In genomic region chr4:94451669-94452475, GRCh38 we compare ENCODE assay signal across 8 cellular contexts. TPM values are rescaled to one million over a fixed set of nuclear protein-coding genes. Genes with fewer than 3 reads are reported as not detected.
DNase-seq lines count a peak whose midpoint lies in the region; ATAC-seq and TF ChIP-seq lines count a peak whose summit lies in the region.

A gene with protein sequence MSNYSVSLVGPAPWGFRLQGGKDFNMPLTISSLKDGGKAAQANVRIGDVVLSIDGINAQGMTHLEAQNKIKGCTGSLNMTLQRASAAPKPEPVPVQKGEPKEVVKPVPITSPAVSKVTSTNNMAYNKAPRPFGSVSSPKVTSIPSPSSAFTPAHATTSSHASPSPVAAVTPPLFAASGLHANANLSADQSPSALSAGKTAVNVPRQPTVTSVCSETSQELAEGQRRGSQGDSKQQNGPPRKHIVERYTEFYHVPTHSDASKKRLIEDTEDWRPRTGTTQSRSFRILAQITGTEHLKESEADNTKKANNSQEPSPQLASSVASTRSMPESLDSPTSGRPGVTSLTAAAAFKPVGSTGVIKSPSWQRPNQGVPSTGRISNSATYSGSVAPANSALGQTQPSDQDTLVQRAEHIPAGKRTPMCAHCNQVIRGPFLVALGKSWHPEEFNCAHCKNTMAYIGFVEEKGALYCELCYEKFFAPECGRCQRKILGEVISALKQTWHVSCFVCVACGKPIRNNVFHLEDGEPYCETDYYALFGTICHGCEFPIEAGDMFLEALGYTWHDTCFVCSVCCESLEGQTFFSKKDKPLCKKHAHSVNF (plus strand): TSS chr4:94451942. CDS start chr4:94455289, 3,347 bp downstream.

- peaks cover 16% of the 10 kb centered on the region for H3K36me3 ChIP-seq in cardiac muscle cell

- H3K4me1 ChIP-seq in cardiac muscle cell (ENCODE audit: low read depth) = peaks cover 23% of the 10 kb centered on the region

- H3K4me3 ChIP-seq in GM12864 (ENCODE audit: low read depth, low read length) = peak within 1 kb of the TSS; percentile 100
- H3K4me3 ChIP-seq in cardiac muscle cell = peak within 1 kb of the TSS; percentile 94

- H3K27ac Mint-ChIP-seq in activated naive CD8-positive, alpha-beta T cell treated with anti-CD3 and anti-CD28 coated beads, Interleukin-2, amount 50 U/mL, for 24 hours = peak within 1 kb of the TSS; percentile 79
- H3K27ac Mint-ChIP-seq in type B pancreatic cell = peak within 1 kb of the TSS; percentile 76

- H3K4me3 Mint-ChIP-seq in activated naive CD8-positive, alpha-beta T cell treated with anti-CD3 and anti-CD28 coated beads, Interleukin-2, amount 50 U/mL, for 24 hours = peak within 1 kb of the TSS; percentile 83
- peak within 1 kb of the TSS; percentile 90 for H3K4me3 Mint-ChIP-seq in type B pancreatic cell

- H3K27me3 ChIP-seq in cardiac muscle cell = no peaks in the 10 kb centered on the region

- peaks cover 16% of the 10 kb centered on the region for H3K4me1 Mint-ChIP-seq in activated naive CD8-positive, alpha-beta T cell treated with anti-CD3 and anti-CD28 coated beads, Interleukin-2, amount 50 U/mL, for 24 hours
- peaks cover 42% of the 10 kb centered on the region for H3K4me1 Mint-ChIP-seq in type B pancreatic cell (ENCODE audit: unreplicated experiment)

- H3K27me3 Mint-ChIP-seq in activated naive CD8-positive, alpha-beta T cell treated with anti-CD3 and anti-CD28 coated beads, Interleukin-2, amount 50 U/mL, for 24 hours = peaks cover 16% of the 10 kb centered on the region
- H3K27me3 Mint-ChIP-seq in type B pancreatic cell = peaks cover 12% of the 10 kb centered on the region

- ATAC-seq in HG02588 (IDR thresholded peaks at IDR 0.05; ENCODE audit: unreplicated experiment) = peak; percentile 92
- ATAC-seq in activated naive CD8-positive, alpha-beta T cell treated with anti-CD3 and anti-CD28 coated beads, Interleukin-2, amount 50 U/mL, for 24 hours = peak; percentile 98

- peak within 1 kb of the TSS; percentile 99 for H3K27ac ChIP-seq in cardiac muscle cell

- no peaks in the 10 kb centered on the region for H3K9me3 Mint-ChIP-seq in activated naive CD8-positive, alpha-beta T cell treated with anti-CD3 and anti-CD28 coated beads, Interleukin-2, amount 50 U/mL, for 24 hours
- H3K9me3 Mint-ChIP-seq in type B pancreatic cell = no peaks in the 10 kb centered on the region

- no peaks in the 10 kb centered on the region for H3K9me3 ChIP-seq in cardiac muscle cell (ENCODE audit: low read depth)

- peaks cover 6% of the 10 kb centered on the region for H3K36me3 Mint-ChIP-seq in activated naive CD8-positive, alpha-beta T cell treated with anti-CD3 and anti-CD28 coated beads, Interleukin-2, amount 50 U/mL, for 24 hours (ENCODE audit: low read depth)
- peaks cover 10% of the 10 kb centered on the region for H3K36me3 Mint-ChIP-seq in type B pancreatic cell

- TF ChIP-seq CTCF in GM12864 (IDR thresholded peaks at IDR 0.05; ENCODE audit: low read depth, low read length, missing control alignments) (no peak), cardiac muscle cell (IDR thresholded peaks at IDR 0.05; ENCODE audit: low read depth, low read length) (no peak), type B pancreatic cell (conservative IDR thresholded peaks at IDR 0.05) (peak; percentile 33)

- peak; percentile 72 for DNase-seq in GM12864 (ENCODE audit: low read depth)
- DNase-seq in NCI-H1048 (lab: John Stamatoyannopoulos, UW) = peak; percentile 71
- DNase-seq in SW480 (ENCODE audit: low spot score) = peak; percentile 84
- DNase-seq in activated naive CD8-positive, alpha-beta T cell treated with anti-CD3 and anti-CD28 coated beads, Interleukin-2, amount 50 U/mL, for 24 hours = peak; percentile 89
- DNase-seq in cardiac muscle cell (ENCODE audit: low read depth in 1 of 2, low spot score in 1 of 2) = peak; percentile 95 to 96
- peak; percentile 90 for DNase-seq in pons (ENCODE audit: low spot score)
- peak; percentile 94 for DNase-seq in type B pancreatic cell (ENCODE audit: extremely low spot score, unreplicated experiment)

RNA-seq across cellular contexts. Expression of the gene that starts here (rescaled TPM):
- total RNA-seq in cardiac muscle cell (426 and 434 TPM in 2 replicates), type B pancreatic cell (ENCODE audit: low replicate concordance) (76.7 and 118 TPM in 2 replicates)
- 446 and 541 TPM in 2 replicates for polyA plus RNA-seq in cardiac muscle cell

Comparison
In these comparisons a context has a peak if more than half of its experiments do, and no peak if none do; other contexts are left out.
1. Peak in every context shown above with its lines: DNase-seq, ATAC-seq, H3K4me3 ChIP-seq and H3K27ac ChIP-seq.